31 cellular contexts compared by ENCODE assay signal in the genomic region with DNA sequence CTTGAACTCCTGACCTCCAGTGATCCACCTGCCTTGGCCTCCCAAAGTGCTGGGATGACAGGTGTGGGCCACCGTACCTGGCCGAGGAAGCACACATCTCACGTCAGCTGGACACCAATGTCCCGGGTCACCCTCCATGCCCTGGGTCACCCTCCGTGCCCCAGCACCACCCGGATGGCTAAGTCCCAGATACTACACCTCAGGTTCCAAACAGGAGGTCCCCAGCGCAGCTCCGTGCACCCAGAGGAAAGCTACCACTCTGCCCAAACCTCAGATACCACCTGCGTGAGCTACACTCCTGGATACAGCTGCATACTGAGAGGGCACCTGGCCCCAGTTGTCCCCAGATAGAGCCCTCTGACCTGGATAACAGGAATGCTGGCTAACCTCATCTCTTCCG. TPM values are rescaled to one million over a fixed set of nuclear protein-coding genes. Genes with fewer than 3 reads are reported as not detected.
"Had no signal": no experiment of that assay in that cellular context is flagged by ENCODE, and none has a peak within 500 bp of the region (broad histone marks: within the 10 kb centered on the region; RNA-seq: fewer than 3 reads in every experiment).

No MANE protein-coding gene starts in this region.

- DNase-seq: caudate nucleus; effector CD8-positive, alpha-beta T cell; esophagus squamous epithelium; foreskin fibroblast; left colon; left ventricle myocardium superior; mesenchymal stem cell; midbrain; naive B cell; occipital lobe; psoas muscle; retina; right lobe of liver; stimulated activated CD4-positive, alpha-beta T cell treated with anti-CD3 and anti-CD28 coated beads, Interleukin-2, amount 100 ng/mL, for 24 hours; stimulated activated CD4-positive, alpha-beta T cell treated with anti-CD3 and anti-CD28 coated beads, Interleukin-4, amount 100 ng/mL, for 4 hours; stimulated activated naive B cell treated with anti-CD40 and anti-IgM and Interleukin-4, amounts not matched to agents 10 μg/mL and 1 μg/mL and 100 μg/mL, for 72 hours; stimulated activated naive CD8-positive, alpha-beta T cell treated with anti-CD3 and anti-CD28 coated beads, Interleukin-15, amount 100 ng/mL, for 72 hours; testis had no signal

- H3K79me2 ChIP-seq: hepatocyte, parathyroid adenoma had no signal

- H3K9me3 Mint-ChIP-seq: stimulated activated naive B cell treated with anti-CD40 and anti-IgM and Interleukin-4, amounts not matched to agents 10 μg/mL and 1 μg/mL and 100 μg/mL, for 72 hours; stimulated activated naive CD8-positive, alpha-beta T cell treated with anti-CD3 and anti-CD28 coated beads, Interleukin-15, amount 100 ng/mL, for 72 hours had no signal

- H3K27ac Mint-ChIP-seq: naive B cell; stimulated activated naive B cell treated with anti-CD40 and anti-IgM and Interleukin-4, amounts not matched to agents 10 μg/mL and 1 μg/mL and 100 μg/mL, for 72 hours; stimulated activated naive CD8-positive, alpha-beta T cell treated with anti-CD3 and anti-CD28 coated beads, Interleukin-15, amount 100 ng/mL, for 72 hours had no signal

- H3K4me3 ChIP-seq: coronary artery, esophagus squamous epithelium, gastroesophageal sphincter, hepatocyte, lung, psoas muscle, right lobe of liver, testis, tibial nerve had no signal

- H3K4me3 Mint-ChIP-seq: stimulated activated naive B cell treated with anti-CD40 and anti-IgM and Interleukin-4, amounts not matched to agents 10 μg/mL and 1 μg/mL and 100 μg/mL, for 72 hours; stimulated activated naive CD8-positive, alpha-beta T cell treated with anti-CD3 and anti-CD28 coated beads, Interleukin-15, amount 100 ng/mL, for 72 hours had no signal

- H3K9me3 ChIP-seq: esophagus squamous epithelium, gastroesophageal sphincter, psoas muscle, right lobe of liver, testis, tibial nerve had no signal

- H3K4me2 ChIP-seq: hepatocyte had no signal

- H3K36me3 ChIP-seq: esophagus squamous epithelium, gastroesophageal sphincter, right lobe of liver, tibial nerve had no signal

- H3K9ac ChIP-seq: parathyroid adenoma had no signal

- H3K27ac ChIP-seq: coronary artery, esophagus squamous epithelium, gastroesophageal sphincter, hepatocyte, parathyroid adenoma, psoas muscle, right lobe of liver, testis, tibial nerve had no signal

- H3K36me3 Mint-ChIP-seq: stimulated activated naive B cell treated with anti-CD40 and anti-IgM and Interleukin-4, amounts not matched to agents 10 μg/mL and 1 μg/mL and 100 μg/mL, for 72 hours had no signal

- H3K27me3 ChIP-seq: testis had no signal

- H2AFZ ChIP-seq: hepatocyte, parathyroid adenoma had no signal

RNA-seq across cellular contexts. Expression of a gene that starts 14.0 kb away (rescaled TPM):
- total RNA-seq: dermis microvascular lymphatic vessel endothelial cell had no signal

RNA-seq across cellular contexts. Expression of a gene that starts 40.5 kb away (rescaled TPM):
- total RNA-seq: dermis microvascular lymphatic vessel endothelial cell, epithelial cell of proximal tubule, esophagus squamous epithelium, gastroesophageal sphincter, kidney epithelial cell, left colon, left ventricle myocardium superior, lung, psoas muscle, skeletal muscle tissue, subcutaneous adipose tissue, testis, tibial nerve, ureter had no signal
- polyA plus RNA-seq: lung, neural cell, psoas muscle had no signal
